1 cellular context compared by ENCODE assay signal in the genomic region with DNA sequence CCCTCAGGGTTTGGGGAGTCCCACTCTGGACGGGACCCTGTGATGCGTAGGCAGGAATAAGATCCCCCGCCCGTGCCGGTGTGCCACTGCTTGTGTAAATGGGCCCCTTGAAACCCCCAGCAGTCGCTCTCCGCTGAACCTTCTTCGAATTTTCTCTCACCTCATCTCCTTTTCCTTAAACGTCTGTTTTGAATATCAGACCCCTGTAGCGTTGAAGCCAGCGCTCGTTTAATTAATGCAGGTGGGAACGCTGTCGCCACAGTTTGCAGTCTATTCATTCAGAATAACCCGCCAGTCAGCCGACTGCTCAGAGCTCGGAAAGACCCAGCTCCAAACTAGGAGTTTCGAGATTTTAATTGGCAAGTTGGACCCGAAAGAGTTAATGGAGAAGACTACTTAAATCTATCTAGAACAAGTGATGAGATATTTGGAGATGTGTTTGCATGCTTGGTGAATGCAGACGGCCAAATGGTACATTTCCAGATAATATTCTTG.
TF ChIP-seq lines count a peak whose summit lies in the region.

No MANE protein-coding gene starts in this region.

TF ChIP-seq in IMR-90, 13 proteins besides CTCF, POLR2A, EP300 and RAD21:
- TF ChIP-seq NFE2L2 (IDR thresholded peaks at IDR 0.05; ENCODE audit: low read depth, low read length) (no peak), MAZ (IDR thresholded peaks at IDR 0.05; ENCODE audit: borderline replicate concordance, low read depth, low read length) (no peak), RFX5 (IDR thresholded peaks at IDR 0.05; ENCODE audit: low read depth, low read length) (no peak), FOS (IDR thresholded peaks at IDR 0.05; ENCODE audit: low read depth, low read length) (no peak), SMC3 (IDR thresholded peaks at IDR 0.05; ENCODE audit: low read depth, low read length) (no peak), CHD1 (IDR thresholded peaks at IDR 0.05; ENCODE audit: low read depth, low read length) (no peak), RCOR1 (IDR thresholded peaks at IDR 0.05; ENCODE audit: insufficient replicate concordance, low read length) (no peak), BHLHE40 (IDR thresholded peaks at IDR 0.05; ENCODE audit: low read depth, low read length) (no peak), CEBPB (IDR thresholded peaks at IDR 0.05; ENCODE audit: low read depth, low read length) (no peak), MAFK (IDR thresholded peaks at IDR 0.05; ENCODE audit: low read depth, low read length) (no peak), MXI1 (IDR thresholded peaks at IDR 0.05; ENCODE audit: borderline replicate concordance, low read depth, low read length) (no peak)
- TF ChIP-seq, protein P1, sequence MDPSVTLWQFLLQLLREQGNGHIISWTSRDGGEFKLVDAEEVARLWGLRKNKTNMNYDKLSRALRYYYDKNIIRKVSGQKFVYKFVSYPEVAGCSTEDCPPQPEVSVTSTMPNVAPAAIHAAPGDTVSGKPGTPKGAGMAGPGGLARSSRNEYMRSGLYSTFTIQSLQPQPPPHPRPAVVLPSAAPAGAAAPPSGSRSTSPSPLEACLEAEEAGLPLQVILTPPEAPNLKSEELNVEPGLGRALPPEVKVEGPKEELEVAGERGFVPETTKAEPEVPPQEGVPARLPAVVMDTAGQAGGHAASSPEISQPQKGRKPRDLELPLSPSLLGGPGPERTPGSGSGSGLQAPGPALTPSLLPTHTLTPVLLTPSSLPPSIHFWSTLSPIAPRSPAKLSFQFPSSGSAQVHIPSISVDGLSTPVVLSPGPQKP (IDR thresholded peaks at IDR 0.05; ENCODE audit: borderline replicate concordance, low read depth, low read length) = no peak
- TF ChIP-seq, protein P2, sequence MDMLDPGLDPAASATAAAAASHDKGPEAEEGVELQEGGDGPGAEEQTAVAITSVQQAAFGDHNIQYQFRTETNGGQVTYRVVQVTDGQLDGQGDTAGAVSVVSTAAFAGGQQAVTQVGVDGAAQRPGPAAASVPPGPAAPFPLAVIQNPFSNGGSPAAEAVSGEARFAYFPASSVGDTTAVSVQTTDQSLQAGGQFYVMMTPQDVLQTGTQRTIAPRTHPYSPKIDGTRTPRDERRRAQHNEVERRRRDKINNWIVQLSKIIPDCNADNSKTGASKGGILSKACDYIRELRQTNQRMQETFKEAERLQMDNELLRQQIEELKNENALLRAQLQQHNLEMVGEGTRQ (IDR thresholded peaks at IDR 0.05; ENCODE audit: low read depth, low read length) = no peak
TF ChIP-seq in IMR-90: peak in this region for 0.
